ENCODE assay signal across 35 cellular contexts in the genomic region with DNA sequence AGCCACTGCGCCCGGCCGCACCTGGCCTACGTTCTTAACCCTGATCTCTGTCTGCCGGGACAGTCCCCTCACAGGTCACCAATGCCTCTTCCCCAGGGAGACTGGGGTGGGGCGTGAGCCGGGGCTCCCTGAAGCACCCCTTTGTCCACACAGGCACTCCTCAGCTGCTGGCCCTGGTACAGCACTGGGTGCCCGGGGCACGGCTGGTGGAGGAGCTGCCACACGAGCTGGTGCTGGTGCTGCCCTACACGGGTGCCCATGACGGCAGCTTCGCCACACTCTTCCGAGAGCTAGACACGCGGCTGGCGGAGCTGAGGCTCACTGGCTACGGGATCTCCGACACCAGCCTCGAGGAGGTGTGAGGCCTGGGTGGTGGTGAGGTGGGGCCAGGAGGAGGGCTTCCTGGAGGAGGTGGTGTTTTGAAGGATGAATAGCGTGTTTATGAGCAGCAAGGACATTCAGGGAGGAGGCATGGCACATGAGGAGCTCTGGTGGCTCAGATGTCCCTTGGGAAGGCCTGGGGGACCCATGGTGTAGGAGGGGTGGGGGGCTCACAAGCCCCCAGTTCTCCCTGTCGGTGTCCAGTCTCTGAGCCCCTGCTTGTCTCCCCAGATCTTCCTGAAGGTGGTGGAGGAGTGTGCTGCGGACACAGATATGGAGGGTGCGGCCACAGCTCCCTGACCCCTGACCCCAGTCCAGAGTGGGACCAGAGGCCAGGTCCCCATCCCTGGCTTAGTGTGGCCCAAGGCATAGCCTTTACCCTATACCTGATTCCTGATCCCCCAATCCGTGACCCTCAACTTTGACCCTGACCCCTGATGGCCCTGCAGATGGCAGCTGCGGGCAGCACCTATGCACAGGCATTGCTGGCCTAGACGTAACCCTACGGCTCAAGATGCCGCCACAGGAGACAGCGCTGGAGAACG. TPM values are rescaled to one million over a fixed set of nuclear protein-coding genes. Genes with fewer than 3 reads are reported as not detected.
DNase-seq lines count a peak whose midpoint lies in the region; ATAC-seq, FAIRE-seq and TF ChIP-seq lines count a peak whose summit lies in the region.
"Had no signal": no experiment of that assay in that cellular context is flagged by ENCODE, and none has a peak within 500 bp of the region (broad histone marks: within the 10 kb centered on the region; RNA-seq: fewer than 3 reads in every experiment).

No MANE protein-coding gene starts in this region.

- H3K9me1 ChIP-seq in K562 (ENCODE audit: control insufficient read depth, insufficient read depth, low read length), result no peaks in the 10 kb centered on the region

- no peak for TF ChIP-seq EP300 in K562 (IDR thresholded peaks at IDR 0.05; ENCODE audit: low read length)

- H3K79me2 ChIP-seq in K562 (ENCODE audit: control insufficient read depth, insufficient read depth, low read length), result no peaks in the 10 kb centered on the region; the same call in 2 of the 3 replicates

- DNase-seq in activated naive CD4-positive, alpha-beta T cell treated with anti-CD3 and anti-CD28 coated beads for 36 hours, result no peak
- DNase-seq in K562 (ENCODE audit: extremely low read depth in 1 of 4, low spot score in 3 of 4) (peak in 1 of 4 experiments; percentile 29), NCI-H2029 treated with DMSO at 0.1 percent for 48 hours (lab: John Stamatoyannopoulos, UW) (no peak), NCI-H748 (lab: John Stamatoyannopoulos, UW; ENCODE audit: unreplicated experiment) (no peak), NCI-H1092 treated with DMSO at 0.1 percent for 48 hours (lab: John Stamatoyannopoulos, UW) (no peak)
- DNase-seq: ACHN; activated B cell treated with CpG ODN at 0.5 μM for 24 hours; activated CD4-positive, alpha-beta T cell treated with anti-CD3 and anti-CD28 coated beads, Interleukin-2, amount 50 U/mL, for 48 hours; activated CD8-positive, alpha-beta memory T cell treated with anti-CD3 and anti-CD28 coated beads, Interleukin-2, amount 50 U/mL, for 48 hours; activated effector memory CD4-positive, alpha-beta T cell treated with Interleukin-2 at 50 U/mL for 16 hours; activated naive CD8-positive, alpha-beta T cell treated with anti-CD3 and anti-CD28 coated beads, Interleukin-2, amount 50 U/mL, for 24 hours; COR-L47; dermis blood vessel endothelial cell; DND-41; esophagus squamous epithelium; H9; NCI-H2081; NCI-H226; retina; SJCRH30; small intestine; T-helper 1 cell; tibial artery had no signal

- POLR2A ChIA-PET in K562 (lab: Yijun Ruan, JAX), result interaction anchor here (0.6 to 1.1 kb wide), 4 partner anchors 14 to 67 kb away, joined by 3 to 4 read pairs (median 4); no protein-coding TSS in a partner anchor

- H3K27me3 Mint-ChIP-seq in activated naive CD4-positive, alpha-beta T cell treated with anti-CD3 and anti-CD28 coated beads, Interleukin-2, amount 50 U/mL, for 24 hours, result no peaks in the 10 kb centered on the region
- H3K27me3 Mint-ChIP-seq in activated naive CD4-positive, alpha-beta T cell treated with anti-CD3 and anti-CD28 coated beads for 36 hours (ENCODE audit: low read depth), result no peaks in the 10 kb centered on the region
- H3K27me3 Mint-ChIP-seq: activated B cell treated with CpG ODN at 0.5 μM for 24 hours; activated naive CD8-positive, alpha-beta T cell treated with anti-CD3 and anti-CD28 coated beads, Interleukin-2, amount 50 U/mL, for 24 hours; central memory CD8-positive, alpha-beta T cell had no signal

- TF ChIP-seq POLR2A in K562 (conservative IDR thresholded peaks at IDR 0.05), result no peak

- H2AFZ ChIP-seq in K562 (ENCODE audit: low read depth, low read length), result no peak overlapping the region

- no peaks in the 10 kb centered on the region for H3K27me3 ChIP-seq in K562 (ENCODE audit: control insufficient read depth in 2 of 2, insufficient read depth in 2 of 2, low read length in 2 of 2)
- H3K27me3 ChIP-seq: esophagus squamous epithelium, ovary, SJCRH30, tibial artery had no signal

- peak; percentile 59 for ATAC-seq in K562
- ATAC-seq: activated naive CD8-positive, alpha-beta T cell treated with anti-CD3 and anti-CD28 coated beads, Interleukin-2, amount 50 U/mL, for 24 hours had no signal

- WGBS in K562 (ENCODE audit: insufficient coverage, low coverage, missing lambda C conversion rate), result 86% methylated on average over 27 of the region's 31 CpGs

- no peak overlapping the region for H3K4me2 ChIP-seq in K562 (ENCODE audit: insufficient read depth, low read length)

- H3K9me3 Mint-ChIP-seq in activated naive CD4-positive, alpha-beta T cell treated with anti-CD3 and anti-CD28 coated beads, Interleukin-2, amount 50 U/mL, for 24 hours, result no peaks in the 10 kb centered on the region
- peaks cover 3% of the 10 kb centered on the region for H3K9me3 Mint-ChIP-seq in activated naive CD4-positive, alpha-beta T cell treated with anti-CD3 and anti-CD28 coated beads for 36 hours
- H3K9me3 Mint-ChIP-seq: central memory CD8-positive, alpha-beta T cell; H9; nephron had no signal

- peaks cover 30% of the 10 kb centered on the region for H3K4me1 Mint-ChIP-seq in activated naive CD4-positive, alpha-beta T cell treated with anti-CD3 and anti-CD28 coated beads, Interleukin-2, amount 50 U/mL, for 24 hours
- peaks cover 18% of the 10 kb centered on the region for H3K4me1 Mint-ChIP-seq in activated naive CD4-positive, alpha-beta T cell treated with anti-CD3 and anti-CD28 coated beads for 36 hours (ENCODE audit: low read depth)
- H3K4me1 Mint-ChIP-seq: nephron had no signal

- H3K4me3 Mint-ChIP-seq in activated naive CD4-positive, alpha-beta T cell treated with anti-CD3 and anti-CD28 coated beads, Interleukin-2, amount 50 U/mL, for 24 hours, result no peak overlapping the region
- H3K4me3 Mint-ChIP-seq in activated naive CD4-positive, alpha-beta T cell treated with anti-CD3 and anti-CD28 coated beads for 36 hours, result no peak overlapping the region
- H3K4me3 Mint-ChIP-seq: activated B cell treated with CpG ODN at 0.5 μM for 24 hours; activated naive CD8-positive, alpha-beta T cell treated with anti-CD3 and anti-CD28 coated beads, Interleukin-2, amount 50 U/mL, for 24 hours; central memory CD8-positive, alpha-beta T cell; nephron had no signal

- intact Hi-C loops in activated naive CD4-positive, alpha-beta T cell treated with anti-CD3 and anti-CD28 coated beads for 36 hours (cut with micrococcal nuclease), result no loop called here
- intact Hi-C loops in K562 (cut with micrococcal nuclease), result no loop called here

- H3K36me3 ChIP-seq in K562 (ENCODE audit: control insufficient read depth, insufficient read depth, low read length), result peaks cover 79% of the 10 kb centered on the region
- H3K36me3 ChIP-seq: ovary, SJCRH30 had no signal

- TF ChIP-seq CTCF in K562 (IDR thresholded peaks at IDR 0.05 in 2 of 3, conservative IDR thresholded peaks at IDR 0.05 in 1 of 3; ENCODE audit: insufficient read depth in 2 of 3, low read depth in 1 of 3, low read length in 3 of 3), result no peak

- H3K36me3 Mint-ChIP-seq in activated naive CD4-positive, alpha-beta T cell treated with anti-CD3 and anti-CD28 coated beads, Interleukin-2, amount 50 U/mL, for 24 hours, result peaks cover 9% of the 10 kb centered on the region
- peaks cover 14% of the 10 kb centered on the region for H3K36me3 Mint-ChIP-seq in activated naive CD4-positive, alpha-beta T cell treated with anti-CD3 and anti-CD28 coated beads for 36 hours (ENCODE audit: low read depth)

- no peak overlapping the region; the same call in 2 of the 3 replicates for H3K27ac ChIP-seq in K562 (ENCODE audit: extremely low read depth, low read depth, low read length)
- H3K27ac ChIP-seq: esophagus squamous epithelium, ovary, SJCRH30, tibial artery had no signal

- BruUV-seq in K562 (replicated peaks; lab: Mats Ljungman, UMichigan), result no TSS peak

- CTCF ChIA-PET in activated naive CD4-positive, alpha-beta T cell treated with anti-CD3 and anti-CD28 coated beads for 36 hours (lab: Charles Lee), result interaction anchor here (0.6 kb wide), 1 partner anchor 191 kb away, joined by 3 read pairs; no protein-coding TSS in a partner anchor
- CTCF ChIA-PET in K562 (lab: Yijun Ruan, JAX; ENCODE audit: low intra/inter-chr PET ratio), result no interaction called here

- TF ChIP-seq RAD21 in K562 (CRISPR knock-in tag; conservative IDR thresholded peaks at IDR 0.05 in 1 of 2, IDR thresholded peaks at IDR 0.05 in 1 of 2), result no peak

- H4K20me1 ChIP-seq in K562 (replicated peaks; ENCODE audit: control insufficient read depth, insufficient read depth, low read length), result 0 out of 2 replicates have a peak, but pooled peaks cover 4% of the 10 kb centered on the region

- peak overlapping the region; percentile 17 for H3K27ac Mint-ChIP-seq in activated naive CD4-positive, alpha-beta T cell treated with anti-CD3 and anti-CD28 coated beads, Interleukin-2, amount 50 U/mL, for 24 hours
- H3K27ac Mint-ChIP-seq in activated naive CD4-positive, alpha-beta T cell treated with anti-CD3 and anti-CD28 coated beads for 36 hours, result no peak overlapping the region
- H3K27ac Mint-ChIP-seq: activated B cell treated with CpG ODN at 0.5 μM for 24 hours; activated naive CD8-positive, alpha-beta T cell treated with anti-CD3 and anti-CD28 coated beads, Interleukin-2, amount 50 U/mL, for 24 hours; nephron had no signal

- no peaks in the 10 kb centered on the region for H3K9me3 ChIP-seq in K562 (replicated peaks; ENCODE audit: control insufficient read depth, insufficient read depth, low read depth, low read length)

- peak; percentile 54 for FAIRE-seq in K562 (lab: Jason Lieb, UNC)
- FAIRE-seq: endometrium, frontal cortex, GM19239, RCC 7860, small intestine had no signal

- in situ Hi-C loops in K562 (cut with MboI), result no loop called here

- no peak overlapping the region for H3K4me3 ChIP-seq in K562
- H3K4me3 ChIP-seq: esophagus squamous epithelium, ovary, SJCRH30, tibial artery had no signal

- peak overlapping the region in 1 of 2 experiments; percentile 41; a peak in 2 of 4 replicates for H3K9ac ChIP-seq in K562 (ENCODE audit: insufficient read depth in 1 of 2, low read depth in 2 of 2, low read length in 2 of 2)

- peaks cover 0 to 48% of the 10 kb centered on the region in 2 experiments; a peak in 3 of 5 replicates for H3K4me1 ChIP-seq in K562 (replicated peaks in 1 of 2; ENCODE audit: control insufficient read depth in 2 of 2, insufficient read depth in 2 of 2, low read length in 2 of 2)
- H3K4me1 ChIP-seq: esophagus squamous epithelium, SJCRH30, tibial artery had no signal

RNA-seq across cellular contexts. Expression of gene ARHGAP45, which starts 13.5 kb away (rescaled TPM):
- total RNA-seq in activated naive CD4-positive, alpha-beta T cell treated with anti-CD3 and anti-CD28 coated beads for 36 hours, result 100 to 1,000 TPM; 123 to 136 TPM
- total RNA-seq in K562 (2011; cell fraction: chromatin; rRNA removed; ENCODE audit: low replicate concordance), result 25.6 and 81.0 TPM in 2 replicates
- total RNA-seq in K562 (2011; cell fraction: nucleolus; rRNA removed), result 39.0 and 49.5 TPM in 2 replicates
- 22.7 and 24.1 TPM in 2 replicates for total RNA-seq in K562 (2011; cell fraction: nucleoplasm; rRNA removed)
- total RNA-seq in K562 (2014; rRNA removed) (22.1 and 31.1 TPM in 2 replicates), K562 (2014; rRNA removed; fragmentation: Illumina TruSeq; extraction: Trizol) (1.0 and 1.8 TPM in 2 replicates), K562 (2015; rRNA removed; fragmentation: Illumina TruSeq; extraction: Trizol) (4.2 and 6.0 TPM in 2 replicates), K562 (2021) (18.0 and 19.9 TPM in 2 replicates)
- polyA plus RNA-seq in K562 (2011; rRNA removed) (4.4 and 7.6 TPM in 2 replicates), K562 (2014; fragmentation: Illumina TruSeq; extraction: Trizol) (1.9 and 6.9 TPM in 2 replicates), K562 (2014; fragmentation: Nextera tagmentation; extraction: Ambion mirVana) (under 1 TPM; 0.08 to 0.63 TPM), K562 (2014; rRNA removed) (16.3 and 20.2 TPM in 2 replicates)
- polyA plus RNA-seq in K562 (2011; cell fraction: cytosol; rRNA removed), result 5.6 and 12.6 TPM in 2 replicates
- polyA plus RNA-seq in K562 (2011; cell fraction: nucleus; rRNA removed), result 17.8 and 38.7 TPM in 2 replicates
- polyA plus RNA-seq in K562 (2012), result 15.0 and 15.2 TPM in 2 replicates
- 1.7 and 2.0 TPM in 2 replicates for polyA minus RNA-seq in K562 (2011; rRNA and poly(A)+ RNA removed)
- 6.2 and 8.5 TPM in 2 replicates for polyA minus RNA-seq in K562 (2011; cell fraction: cytosol; rRNA and poly(A)+ RNA removed)
- polyA minus RNA-seq in K562 (2011; cell fraction: nucleus; rRNA and poly(A)+ RNA removed), result 5.5 and 6.6 TPM in 2 replicates

RNA-seq across cellular contexts. Expression of gene ABCA7, which starts 13.5 kb away (rescaled TPM):
- total RNA-seq in activated naive CD4-positive, alpha-beta T cell treated with anti-CD3 and anti-CD28 coated beads for 36 hours, result 10 to 100 TPM; 24.4 to 30.1 TPM
- total RNA-seq in K562 (2011; cell fraction: chromatin; rRNA removed; ENCODE audit: low replicate concordance), result 266 and 789 TPM in 2 replicates
- 519 and 639 TPM in 2 replicates for total RNA-seq in K562 (2011; cell fraction: nucleolus; rRNA removed)
- 258 and 297 TPM in 2 replicates for total RNA-seq in K562 (2011; cell fraction: nucleoplasm; rRNA removed)
- 31.4 and 45.4 TPM in 2 replicates for total RNA-seq in K562 (2014; rRNA removed)
- total RNA-seq in K562 (2014; rRNA removed; fragmentation: Illumina TruSeq; extraction: Trizol), result 8.9 and 12.7 TPM in 2 replicates
- 19.1 and 22.8 TPM in 2 replicates for total RNA-seq in K562 (2015; rRNA removed; fragmentation: Illumina TruSeq; extraction: Trizol)
- 90.0 and 96.1 TPM in 2 replicates for total RNA-seq in K562 (2021)
- 32.6 and 52.0 TPM in 2 replicates for polyA plus RNA-seq in K562 (2011; rRNA removed)
- 31.0 and 47.7 TPM in 2 replicates for polyA plus RNA-seq in K562 (2011; cell fraction: cytosol; rRNA removed)
- 504 and 724 TPM in 2 replicates for polyA plus RNA-seq in K562 (2011; cell fraction: nucleus; rRNA removed)
- polyA plus RNA-seq in K562 (2012), result 65.1 and 67.9 TPM in 2 replicates
- polyA plus RNA-seq in K562 (2014; fragmentation: Illumina TruSeq; extraction: Trizol), result 31.2 and 32.6 TPM in 2 replicates
- 1 to 10 TPM; 2.3 to 3.0 TPM for polyA plus RNA-seq in K562 (2014; fragmentation: Nextera tagmentation; extraction: Ambion mirVana)
- polyA plus RNA-seq in K562 (2014; rRNA removed), result 73.5 and 94.1 TPM in 2 replicates
- polyA minus RNA-seq in K562 (2011; rRNA and poly(A)+ RNA removed), result 13.1 and 14.8 TPM in 2 replicates
- 24.3 and 51.6 TPM in 2 replicates for polyA minus RNA-seq in K562 (2011; cell fraction: cytosol; rRNA and poly(A)+ RNA removed)
- 164 and 176 TPM in 2 replicates for polyA minus RNA-seq in K562 (2011; cell fraction: nucleus; rRNA and poly(A)+ RNA removed)

RNA-seq across cellular contexts. Expression of gene CNN2, which starts 27.0 kb away (rescaled TPM):
- total RNA-seq in activated naive CD4-positive, alpha-beta T cell treated with anti-CD3 and anti-CD28 coated beads for 36 hours, result 100 to 1,000 TPM; 104 TPM
- 25.1 and 70.9 TPM in 2 replicates for total RNA-seq in K562 (2011; cell fraction: chromatin; rRNA removed; ENCODE audit: low replicate concordance)
- 40.8 and 41.4 TPM in 2 replicates for total RNA-seq in K562 (2011; cell fraction: nucleolus; rRNA removed)
- 34.4 and 52.1 TPM in 2 replicates for total RNA-seq in K562 (2011; cell fraction: nucleoplasm; rRNA removed)
- total RNA-seq in K562 (2014; rRNA removed) (82.3 and 124 TPM in 2 replicates), K562 (2014; rRNA removed; fragmentation: Illumina TruSeq; extraction: Trizol) (33.7 and 45.6 TPM in 2 replicates), K562 (2015; rRNA removed; fragmentation: Illumina TruSeq; extraction: Trizol) (52.7 and 54.9 TPM in 2 replicates), K562 (2021) (161 and 174 TPM in 2 replicates)
- polyA plus RNA-seq in K562 (2011; rRNA removed) (36.4 and 61.3 TPM in 2 replicates), K562 (2014; fragmentation: Illumina TruSeq; extraction: Trizol) (123 and 158 TPM in 2 replicates), K562 (2014; fragmentation: Nextera tagmentation; extraction: Ambion mirVana) (10 to 100 TPM; 12.1 to 12.8 TPM), K562 (2014; rRNA removed) (71.3 and 73.3 TPM in 2 replicates)
- 82.9 and 105 TPM in 2 replicates for polyA plus RNA-seq in K562 (2011; cell fraction: cytosol; rRNA removed)
- polyA plus RNA-seq in K562 (2011; cell fraction: nucleus; rRNA removed), result 42.5 and 55.7 TPM in 2 replicates
- polyA plus RNA-seq in K562 (2012), result 82.7 and 152 TPM in 2 replicates
- 45.8 and 50.7 TPM in 2 replicates for polyA minus RNA-seq in K562 (2011; rRNA and poly(A)+ RNA removed)
- polyA minus RNA-seq in K562 (2011; cell fraction: cytosol; rRNA and poly(A)+ RNA removed), result 132 and 161 TPM in 2 replicates
- 9.0 and 15.9 TPM in 2 replicates for polyA minus RNA-seq in K562 (2011; cell fraction: nucleus; rRNA and poly(A)+ RNA removed)

RNA-seq across cellular contexts. Expression of gene RNU6-2, which starts 32.1 kb away (rescaled TPM):
- not detected for total RNA-seq in activated naive CD4-positive, alpha-beta T cell treated with anti-CD3 and anti-CD28 coated beads for 36 hours
- not detected in 2 replicates for total RNA-seq in K562 (2011; cell fraction: chromatin; rRNA removed; ENCODE audit: low replicate concordance)
- total RNA-seq in K562 (2011; cell fraction: nucleolus; rRNA removed), result not detected in 2 replicates
- not detected in 2 replicates for total RNA-seq in K562 (2011; cell fraction: nucleoplasm; rRNA removed)
- total RNA-seq in K562 (2014; rRNA removed) (not detected in 2 replicates), K562 (2014; rRNA removed; fragmentation: Illumina TruSeq; extraction: Trizol) (not detected in 2 replicates), K562 (2015; rRNA removed; fragmentation: Illumina TruSeq; extraction: Trizol) (not detected in 2 replicates), K562 (2021) (not detected in 2 replicates)
- polyA plus RNA-seq in K562 (2011; rRNA removed) (not detected in 2 replicates), K562 (2014; fragmentation: Illumina TruSeq; extraction: Trizol) (not detected in 2 replicates), K562 (2014; fragmentation: Nextera tagmentation; extraction: Ambion mirVana) (not detected), K562 (2014; rRNA removed) (not detected in 2 replicates)
- polyA plus RNA-seq in K562 (2011; cell fraction: cytosol; rRNA removed), result not detected in 2 replicates
- not detected in 2 replicates for polyA plus RNA-seq in K562 (2011; cell fraction: nucleus; rRNA removed)
- not detected in 2 replicates for polyA plus RNA-seq in K562 (2012)
- polyA minus RNA-seq in K562 (2011; rRNA and poly(A)+ RNA removed), result under 0.01 TPM in 2 replicates
- polyA minus RNA-seq in K562 (2011; cell fraction: cytosol; rRNA and poly(A)+ RNA removed), result 667 TPM in 1 of 2 replicates, not detected in the other
- under 0.01 TPM in 1 of 2 replicates, not detected in the other for polyA minus RNA-seq in K562 (2011; cell fraction: nucleus; rRNA and poly(A)+ RNA removed)
- total RNA-seq: activated B cell treated with CpG ODN at 0.5 μM for 24 hours, dermis blood vessel endothelial cell, esophagus squamous epithelium, frontal cortex, H9, lung microvascular endothelial cell, MCF 10A, mucosa of gallbladder, ovary, SJCRH30 had no signal
- polyA plus RNA-seq: BJ, ovary, small intestine had no signal

RNA-seq across cellular contexts. Expression of gene TMEM259, which starts 32.5 kb away (rescaled TPM):
- 100 to 1,000 TPM; 105 to 109 TPM for total RNA-seq in activated naive CD4-positive, alpha-beta T cell treated with anti-CD3 and anti-CD28 coated beads for 36 hours
- 157 and 512 TPM in 2 replicates for total RNA-seq in K562 (2011; cell fraction: chromatin; rRNA removed; ENCODE audit: low replicate concordance)
- total RNA-seq in K562 (2011; cell fraction: nucleolus; rRNA removed), result 498 and 541 TPM in 2 replicates
- total RNA-seq in K562 (2011; cell fraction: nucleoplasm; rRNA removed), result 251 and 289 TPM in 2 replicates
- 135 and 169 TPM in 2 replicates for total RNA-seq in K562 (2014; rRNA removed)
- total RNA-seq in K562 (2014; rRNA removed; fragmentation: Illumina TruSeq; extraction: Trizol), result 13.4 and 18.5 TPM in 2 replicates
- 59.7 and 60.9 TPM in 2 replicates for total RNA-seq in K562 (2015; rRNA removed; fragmentation: Illumina TruSeq; extraction: Trizol)
- total RNA-seq in K562 (2021), result 176 and 193 TPM in 2 replicates
- polyA plus RNA-seq in K562 (2011; rRNA removed), result 83.2 and 158 TPM in 2 replicates
- 163 and 311 TPM in 2 replicates for polyA plus RNA-seq in K562 (2011; cell fraction: cytosol; rRNA removed)
- 1,374 and 1,890 TPM in 2 replicates for polyA plus RNA-seq in K562 (2011; cell fraction: nucleus; rRNA removed)
- polyA plus RNA-seq in K562 (2012), result 118 and 187 TPM in 2 replicates
- 63.6 and 79.5 TPM in 2 replicates for polyA plus RNA-seq in K562 (2014; fragmentation: Illumina TruSeq; extraction: Trizol)
- under 1 TPM; 0.52 to 0.57 TPM for polyA plus RNA-seq in K562 (2014; fragmentation: Nextera tagmentation; extraction: Ambion mirVana)
- 225 and 231 TPM in 2 replicates for polyA plus RNA-seq in K562 (2014; rRNA removed)
- 18.2 and 31.6 TPM in 2 replicates for polyA minus RNA-seq in K562 (2011; rRNA and poly(A)+ RNA removed)
- 42.1 and 50.9 TPM in 2 replicates for polyA minus RNA-seq in K562 (2011; cell fraction: cytosol; rRNA and poly(A)+ RNA removed)
- 105 and 111 TPM in 2 replicates for polyA minus RNA-seq in K562 (2011; cell fraction: nucleus; rRNA and poly(A)+ RNA removed)
